Comparison of ENCODE assay signal across 19 cellular contexts in the genomic region with DNA sequence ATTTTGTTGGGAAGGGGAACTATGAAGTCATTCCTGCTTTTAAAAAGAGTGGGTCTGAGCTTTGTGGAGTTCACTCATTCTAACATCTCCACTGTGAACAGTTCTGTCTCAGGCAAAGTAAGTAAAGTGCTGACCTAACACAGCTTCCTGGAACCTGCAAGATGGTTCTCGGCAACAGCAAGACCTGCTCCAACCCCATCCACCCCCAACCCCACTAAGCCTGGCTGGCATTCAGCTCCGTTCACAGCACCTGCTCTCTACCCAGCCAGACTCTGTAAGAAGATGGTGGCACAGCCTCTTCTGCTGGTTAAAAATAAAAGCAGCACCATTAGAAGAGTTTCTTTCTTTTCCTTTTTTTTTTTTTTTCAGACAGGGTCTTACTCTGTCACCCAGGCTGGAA. TPM values are rescaled to one million over a fixed set of nuclear protein-coding genes. Genes with fewer than 3 reads are reported as not detected.
DNase-seq lines count a peak whose midpoint lies in the region; ATAC-seq and TF ChIP-seq lines count a peak whose summit lies in the region.
"Had no signal": no experiment of that assay in that cellular context is flagged by ENCODE, and none has a peak within 500 bp of the region (broad histone marks: within the 10 kb centered on the region; RNA-seq: fewer than 3 reads in every experiment).

No MANE protein-coding gene starts in this region.

- H3K4me1 Mint-ChIP-seq in MCF 10A (ENCODE audit: insufficient read depth, unreplicated experiment), result peaks cover 17% of the 10 kb centered on the region
- H3K4me1 Mint-ChIP-seq in natural killer cell, result no peaks in the 10 kb centered on the region
- H3K4me1 Mint-ChIP-seq: CD4-positive, CD25-positive, alpha-beta regulatory T cell had no signal

- H3K9ac ChIP-seq in mammary epithelial cell (ENCODE audit: insufficient read depth, low read length) (no peak overlapping the region), trophoblast cell (ENCODE audit: low read length) (no peak overlapping the region)

- TSS peak; percentile 23 for BruUV-seq in MCF 10A (replicated peaks; lab: Mats Ljungman, UMichigan)
- no TSS peak for BruUV-seq in mammary epithelial cell (replicated peaks; lab: Mats Ljungman, UMichigan)
- TSS peak; percentile 33 for BruUV-seq in Panc1 (replicated peaks; lab: Mats Ljungman, UMichigan)

- no peak overlapping the region for H2AK5ac ChIP-seq in trophoblast cell (ENCODE audit: low read length)

- H3K27ac ChIP-seq in mammary epithelial cell (ENCODE audit: insufficient read depth, low read depth, low read length) (no peak overlapping the region), Panc1 (ENCODE audit: low read length) (no peak overlapping the region), trophoblast cell (ENCODE audit: low read depth, low read length) (peak overlapping the region; percentile 20)
- H3K27ac ChIP-seq: Peyer's patch had no signal

- POLR2A ChIA-PET in MCF 10A (lab: Yijun Ruan, JAX) (interaction anchor here (0.7 kb wide), 1 partner anchor 25 kb away, joined by 3 read pairs; no protein-coding TSS in a partner anchor), Panc1 (lab: Charles Lee) (no interaction called here), GM10248 (lab: Yijun Ruan, JAX) (no interaction called here)

- no peaks in the 10 kb centered on the region for H3K9me3 Mint-ChIP-seq in MCF 10A (ENCODE audit: unreplicated experiment)
- H3K9me3 Mint-ChIP-seq in natural killer cell, result no peaks in the 10 kb centered on the region

- TF ChIP-seq CTCF in MCF 10A (IDR thresholded peaks at IDR 0.05; ENCODE audit: unreplicated experiment) (no peak), mammary epithelial cell (conservative IDR thresholded peaks at IDR 0.05 in 1 of 2, IDR thresholded peaks at IDR 0.05 in 1 of 2; ENCODE audit: extremely low read depth in 1 of 2, insufficient read depth in 1 of 2, low read depth in 1 of 2, low read length in 2 of 2) (no peak), Panc1 (IDR thresholded peaks at IDR 0.05) (no peak), GM10248 (IDR thresholded peaks at IDR 0.05; ENCODE audit: control extremely low read depth, extremely low read depth, low read depth, missing control alignments) (no peak), natural killer cell (IDR thresholded peaks at IDR 0.05) (no peak)

- 94% methylated on average over 2 of the region's 2 CpGs for WGBS in mammary epithelial cell (ENCODE audit: low coverage, missing lambda C conversion rate)
- no CpG with 5 or more reads among the region's 2 CpGs for WGBS in trophoblast cell (ENCODE audit: extremely low coverage, insufficient coverage, insufficient read length)

- no peaks in the 10 kb centered on the region for H3K27me3 ChIP-seq in mammary epithelial cell (ENCODE audit: insufficient read depth, low read length)
- H3K27me3 ChIP-seq in Panc1 (ENCODE audit: control insufficient read depth, insufficient read depth, low read length), result no peaks in the 10 kb centered on the region
- no peaks in the 10 kb centered on the region for H3K27me3 ChIP-seq in trophoblast cell (ENCODE audit: insufficient read depth, low read length)
- H3K27me3 ChIP-seq: Peyer's patch had no signal

- no peaks in the 10 kb centered on the region for H4K20me1 ChIP-seq in mammary epithelial cell (ENCODE audit: insufficient read depth, low read length)

- H3K4me2 ChIP-seq in mammary epithelial cell (ENCODE audit: insufficient read depth, low read depth, low read length), result no peak overlapping the region
- H3K4me2 ChIP-seq in trophoblast cell (ENCODE audit: low read length), result no peak overlapping the region

- H3K36me3 Mint-ChIP-seq in MCF 10A (ENCODE audit: insufficient read depth, unreplicated experiment) (peaks cover 6% of the 10 kb centered on the region), natural killer cell (no peaks in the 10 kb centered on the region)
- H3K36me3 Mint-ChIP-seq: CD4-positive, CD25-positive, alpha-beta regulatory T cell had no signal

- H3K27me3 Mint-ChIP-seq in MCF 10A (ENCODE audit: insufficient read depth, unreplicated experiment) (no peaks in the 10 kb centered on the region), natural killer cell (ENCODE audit: low read depth in 2 of 2) (peaks cover 7 to 34% of the 10 kb centered on the region in 2 donors)

- no peak overlapping the region for H2BK120ac ChIP-seq in trophoblast cell (ENCODE audit: insufficient read depth, low read length, poor library complexity)

- H3K9me3 ChIP-seq in mammary epithelial cell (replicated peaks; ENCODE audit: insufficient read depth, low read length) (no peaks in the 10 kb centered on the region), Panc1 (ENCODE audit: control insufficient read depth, insufficient read depth, low read depth, low read length) (no peaks in the 10 kb centered on the region), trophoblast cell (ENCODE audit: insufficient read depth, low read depth, low read length) (no peaks in the 10 kb centered on the region)
- H3K9me3 ChIP-seq: Peyer's patch had no signal

- H3K36me3 ChIP-seq in mammary epithelial cell (ENCODE audit: insufficient read depth, low read length), result no peaks in the 10 kb centered on the region
- no peaks in the 10 kb centered on the region; the same call in 1 of the 2 replicates for H3K36me3 ChIP-seq in Panc1 (ENCODE audit: control insufficient read depth, insufficient read depth, low read length)
- no peaks in the 10 kb centered on the region for H3K36me3 ChIP-seq in trophoblast cell (ENCODE audit: control insufficient read depth in 1 of 2, insufficient read depth in 2 of 2, low read length in 2 of 2)
- H3K36me3 ChIP-seq: Peyer's patch had no signal

- H3K79me2 ChIP-seq in mammary epithelial cell (ENCODE audit: insufficient read depth, low read length) (no peaks in the 10 kb centered on the region), trophoblast cell (ENCODE audit: control insufficient read depth, insufficient read depth, low read length, poor library complexity) (no peaks in the 10 kb centered on the region)

- DNase-seq in MCF 10A (ENCODE audit: unreplicated experiment) (no peak), mammary epithelial cell (no peak), NCI-H2171 treated with DMSO at 0.1 percent for 48 hours (lab: John Stamatoyannopoulos, UW) (peak; percentile 54), Panc1 (ENCODE audit: low read depth, low spot score) (no peak), trophoblast cell (no peak), GM10248 (ENCODE audit: extremely low spot score) (no peak), natural killer cell (no peak)
- DNase-seq in stimulated activated CD4-positive, alpha-beta T cell treated with anti-CD3 and anti-CD28 coated beads, Interleukin-15, amount 100 ng/mL, for 24 hours, result no peak
- DNase-seq: CD4-positive, CD25-positive, alpha-beta regulatory T cell; GDM1; GOT3; NCI-H1105 treated with DMSO at 0.1 percent for 48 hours; NCI-H146; NCI-H1930; NCI-H82; Peyer's patch; SHP77 treated with DMSO at 0.1 percent for 48 hours; T-helper 1 cell had no signal

- H3K4ac ChIP-seq in trophoblast cell (ENCODE audit: low read depth, low read length), result no peak overlapping the region

- CTCF ChIA-PET in MCF 10A (lab: Yijun Ruan, JAX), result interaction anchor here (0.7 kb wide), 1 partner anchor 19 kb away, joined by 3 read pairs; no protein-coding TSS in a partner anchor
- CTCF ChIA-PET in mammary epithelial cell (lab: Charles Lee; ENCODE audit: low non-redundant PET), result no interaction called here
- CTCF ChIA-PET in Panc1 (lab: Charles Lee), result no interaction called here
- CTCF ChIA-PET in GM10248 (lab: Yijun Ruan, JAX), result no interaction called here

- no peak overlapping the region for H3K18ac ChIP-seq in trophoblast cell (ENCODE audit: low read length)

- H2AFZ ChIP-seq in mammary epithelial cell (ENCODE audit: low read depth, low read length), result no peak overlapping the region
- no peak overlapping the region for H2AFZ ChIP-seq in trophoblast cell (ENCODE audit: insufficient read depth, low read length, poor library complexity)

- H4K91ac ChIP-seq in trophoblast cell (ENCODE audit: low read depth, low read length), result peak overlapping the region; percentile 1

- no peak overlapping the region for H3K23ac ChIP-seq in trophoblast cell (ENCODE audit: low read length)

- H3K4me1 ChIP-seq in mammary epithelial cell (ENCODE audit: insufficient read depth, low read length) (peaks cover 5% of the 10 kb centered on the region), Panc1 (ENCODE audit: control insufficient read depth, insufficient read depth, low read length) (peaks cover 3% of the 10 kb centered on the region; the same call in 1 of the 2 replicates), trophoblast cell (ENCODE audit: control insufficient read depth in 1 of 2, insufficient read depth in 2 of 2, low read length in 2 of 2) (peaks cover 21% of the 10 kb centered on the region in 2 experiments)

- intact Hi-C loops in MCF 10A (cut with micrococcal nuclease), result no loop called here
- intact Hi-C loops in mammary epithelial cell (cut with micrococcal nuclease), result no loop called here
- intact Hi-C loops in Panc1 (cut with micrococcal nuclease; ENCODE audit: unreplicated experiment), result no loop called here
- intact Hi-C loops in natural killer cell (cut with micrococcal nuclease), result no loop called here

- H4K12ac ChIP-seq in trophoblast cell (ENCODE audit: low read depth, low read length), result no peak overlapping the region

- no peak overlapping the region for H3K14ac ChIP-seq in trophoblast cell (ENCODE audit: low read length)

- H3K27ac Mint-ChIP-seq in MCF 10A (ENCODE audit: low read depth, unreplicated experiment) (no peak overlapping the region), natural killer cell (no peak overlapping the region)
- H3K27ac Mint-ChIP-seq: CD4-positive, CD25-positive, alpha-beta regulatory T cell had no signal

- in situ Hi-C loops in mammary epithelial cell (cut with MboI; ENCODE audit: low sequenced_read_pairs in 2 of 2) (no loop called here), Panc1 (cut with HindIII; ENCODE audit: low pct_unique_long_range_greater_than_20kb, low sequenced_read_pairs) (no loop called here)

- H3K4me3 ChIP-seq in mammary epithelial cell (replicated peaks in 1 of 3; ENCODE audit: insufficient read depth in 1 of 3, low read depth in 2 of 3, low read length in 3 of 3), result no peak overlapping the region
- H3K4me3 ChIP-seq in Panc1 (ENCODE audit: low read depth in 2 of 2, low read length in 2 of 2), result no peak overlapping the region
- H3K4me3 ChIP-seq in trophoblast cell (ENCODE audit: low read depth, low read length), result no peak overlapping the region
- H3K4me3 ChIP-seq: Peyer's patch had no signal

- ATAC-seq in Panc1 (no peak), natural killer cell (no peak)
- ATAC-seq: HCT116 had no signal

- no peak overlapping the region for H2BK12ac ChIP-seq in trophoblast cell (ENCODE audit: low read length)

- H4K8ac ChIP-seq in trophoblast cell (ENCODE audit: low read depth, low read length), result no peak overlapping the region

- dilution Hi-C loops in mammary epithelial cell (cut with HindIII; ENCODE audit: low sequenced_read_pairs), result loop anchor here (5.0 kb wide), 1 partner anchor 37 kb away; no protein-coding TSS in a partner anchor

- H2BK5ac ChIP-seq in trophoblast cell (ENCODE audit: low read depth, low read length, poor library complexity), result peak overlapping the region; percentile 11

- H3K79me1 ChIP-seq in trophoblast cell (ENCODE audit: low read length), result peaks cover 6% of the 10 kb centered on the region

- no peak overlapping the region for H3K4me3 Mint-ChIP-seq in MCF 10A (ENCODE audit: unreplicated experiment)
- no peak overlapping the region for H3K4me3 Mint-ChIP-seq in natural killer cell
- H3K4me3 Mint-ChIP-seq: CD4-positive, CD25-positive, alpha-beta regulatory T cell had no signal

RNA-seq across cellular contexts. Expression of a gene that starts 42.0 kb away (rescaled TPM):
- 20.2 and 23.7 TPM in 2 replicates for total RNA-seq in MCF 10A (2022)
- 1 to 10 TPM; 3.5 to 4.8 TPM for total RNA-seq in mammary epithelial cell
- 3.3 TPM for polyA plus RNA-seq in mammary epithelial cell
- 4.2 TPM for polyA minus RNA-seq in mammary epithelial cell
- 27.8 TPM for total RNA-seq in Panc1 (2021; ENCODE audit: unreplicated experiment)
- polyA plus RNA-seq in Panc1 (2012; ENCODE audit: insufficient read length), result 20.2 TPM
- polyA plus RNA-seq in trophoblast cell (2013), result 23.7 and 24.0 TPM in 2 replicates
- not detected for total RNA-seq in natural killer cell
- total RNA-seq: CD4-positive, CD25-positive, alpha-beta regulatory T cell had no signal
- polyA plus RNA-seq: CD4-positive, CD25-positive, alpha-beta regulatory T cell had no signal

Comparison
In these comparisons a context has a peak if more than half of its experiments do, and no peak if none do; other contexts are left out.
1. RNA of a gene that starts 42.0 kb away (total RNA-seq): 27.8 TPM in Panc1 (single experiment), 20.2 to 23.7 TPM in MCF 10A and 3.5 to 4.8 TPM in mammary epithelial cell; not detected in natural killer cell; every median in the first group is over 4 times any median in the second.